In the genomic region with DNA sequence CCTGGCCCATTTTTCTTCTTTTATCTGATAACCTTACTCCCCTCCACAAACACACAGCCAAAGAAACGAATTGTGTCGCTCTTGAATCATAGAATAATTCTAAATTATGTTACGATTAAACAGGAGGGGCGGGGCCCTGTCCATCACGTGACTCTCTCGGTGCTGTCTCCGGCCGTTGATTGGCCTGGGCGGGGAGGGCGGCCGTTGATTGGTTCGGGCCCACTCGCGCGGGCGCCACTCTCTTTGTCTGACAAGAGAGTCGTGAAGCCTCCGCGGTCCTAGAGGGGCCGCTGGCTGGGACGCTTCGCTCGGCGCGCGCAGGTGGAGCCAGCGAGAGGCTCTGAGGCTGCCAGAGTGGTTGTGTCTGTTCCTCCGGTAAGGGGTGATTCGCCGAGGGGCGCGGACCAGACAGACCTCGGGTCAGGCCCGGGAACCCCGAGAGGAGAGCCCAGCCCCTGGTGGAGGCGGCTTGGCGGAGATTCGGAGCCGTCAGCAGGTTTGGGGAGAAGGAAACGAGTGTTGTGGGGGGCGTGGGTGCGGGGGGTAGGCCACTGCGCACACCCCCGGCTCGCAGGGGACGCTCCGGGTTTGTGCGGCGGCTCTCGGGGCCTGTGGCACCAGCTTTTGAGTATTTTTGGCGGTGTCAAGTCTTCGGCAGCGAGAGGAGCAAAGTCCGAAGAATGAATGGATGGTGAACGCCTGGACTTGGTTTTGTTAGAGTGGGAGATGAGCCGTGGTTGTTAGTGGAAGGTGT, we compare ENCODE assay signal across 8 cellular contexts. TPM values are rescaled to one million over a fixed set of nuclear protein-coding genes. Genes with fewer than 3 reads are reported as not detected.
DNase-seq lines count a peak whose midpoint lies in the region; ATAC-seq lines count a peak whose summit lies in the region.

Gene ZNF789, plus strand, starts transcription at position 330 of the 754 bp plus-strand sequence. CDS start 3,567 bp downstream, outside the sequence.

- peak; percentile 59 to 97 (median 94) for DNase-seq in C1 segment of cervical spinal cord (lab: John Stamatoyannopoulos, UW)
- peak; percentile 89 for DNase-seq in NCI-H748 treated with DMSO at 0.1 percent for 48 hours (lab: John Stamatoyannopoulos, UW)
- DNase-seq in activated CD4-positive, alpha-beta T cell treated with anti-CD3 and anti-CD28 coated beads, Interleukin-2, amount 50 U/mL, for 24 hours (ENCODE audit: low read depth in 1 of 2, low spot score in 1 of 2), result peak; percentile 93 to 98
- DNase-seq in dedifferentiated amniotic fluid mesenchymal stem cell (ENCODE audit: extremely low spot score), result peak; percentile 94
- peak; percentile 98 for DNase-seq in left lobe of liver (ENCODE audit: low spot score)
- DNase-seq in stimulated activated CD4-positive, alpha-beta T cell treated with anti-CD3 and anti-CD28 coated beads, Interleukin-2, amount 100 ng/mL, for 4 hours (ENCODE audit: low read depth), result peak; percentile 97

- ATAC-seq in GM19372 (IDR thresholded peaks at IDR 0.05; ENCODE audit: low read depth, unreplicated experiment) (peak; percentile 96), HG03558 (IDR thresholded peaks at IDR 0.05; ENCODE audit: extremely low read depth, unreplicated experiment) (peak; percentile 76), left lobe of liver (peak; percentile 95)

RNA-seq across cellular contexts. Expression of gene ZNF789, which starts in this region (rescaled TPM):
- 5.2 TPM for total RNA-seq in left lobe of liver

Comparison
In these comparisons a context has a peak if more than half of its experiments do, and no peak if none do; other contexts are left out.
1. Peak in every context shown above with its lines: DNase-seq and ATAC-seq.